In genomic region chr5:76493190-76493837, GRCh38 we compare ENCODE assay signal across 21 cellular contexts.
"Had no signal": no experiment of that assay in that cellular context is flagged by ENCODE, and none has a peak within 500 bp of the region (broad histone marks: within the 10 kb centered on the region; RNA-seq: fewer than 3 reads in every experiment).

No MANE protein-coding gene starts in this region.

- H3K4me1 ChIP-seq: gastrocnemius medialis, prostate gland, upper lobe of left lung had no signal

- H3K4me3 ChIP-seq: gastrocnemius medialis, heart right ventricle, prostate gland, smooth muscle cell, upper lobe of left lung had no signal

- H3K27ac ChIP-seq: brain microvascular endothelial cell, gastrocnemius medialis, heart right ventricle, prostate gland, upper lobe of left lung had no signal

- H3K27ac Mint-ChIP-seq: activated CD4-positive, alpha-beta T cell treated with anti-CD3 and anti-CD28 coated beads, Interleukin-2, amount 10 ng/mL, durations not matched to agents 24 days and 14 days; activated CD8-positive, alpha-beta T cell treated with anti-CD3 and anti-CD28 coated beads, Interleukin-2, amount 10 ng/mL, durations not matched to agents 7 days and 5 days; activated naive CD8-positive, alpha-beta T cell treated with anti-CD3 and anti-CD28 coated beads for 36 hours; T-helper 2 cell treated with Interferon-gamma antibody and Interleukin-4, amounts not matched to agents 5 μg/mL and 100 μg/mL, for 36 hours had no signal

- H3K27me3 Mint-ChIP-seq: activated CD4-positive, alpha-beta T cell treated with anti-CD3 and anti-CD28 coated beads, Interleukin-2, amount 10 ng/mL, durations not matched to agents 24 days and 14 days; activated naive CD8-positive, alpha-beta T cell treated with anti-CD3 and anti-CD28 coated beads for 36 hours; naive thymus-derived CD8-positive, alpha-beta T cell; stimulated activated naive CD8-positive, alpha-beta T cell treated with anti-CD3 and anti-CD28 coated beads, Interleukin-15, amount 100 ng/mL, for 72 hours had no signal

- H3K36me3 ChIP-seq: brain microvascular endothelial cell, gastrocnemius medialis, heart right ventricle, prostate gland, upper lobe of left lung had no signal

- ATAC-seq: activated CD8-positive, alpha-beta T cell treated with anti-CD3 and anti-CD28 coated beads, Interleukin-2, amount 10 ng/mL, durations not matched to agents 7 days and 5 days; gastrocnemius medialis; heart right ventricle; naive thymus-derived CD8-positive, alpha-beta T cell; right cardiac atrium; stimulated activated naive CD8-positive, alpha-beta T cell treated with anti-CD3 and anti-CD28 coated beads, Interleukin-15, amount 100 ng/mL, for 72 hours had no signal

- H3K27me3 ChIP-seq: brain microvascular endothelial cell, gastrocnemius medialis, upper lobe of left lung had no signal

- H3K9me3 Mint-ChIP-seq: activated CD4-positive, alpha-beta T cell treated with anti-CD3 and anti-CD28 coated beads, Interleukin-2, amount 10 ng/mL, durations not matched to agents 24 days and 14 days; activated naive CD8-positive, alpha-beta T cell treated with anti-CD3 and anti-CD28 coated beads for 36 hours; naive thymus-derived CD8-positive, alpha-beta T cell; stimulated activated naive CD8-positive, alpha-beta T cell treated with anti-CD3 and anti-CD28 coated beads, Interleukin-15, amount 100 ng/mL, for 72 hours; T-helper 2 cell treated with Interferon-gamma antibody and Interleukin-4, amounts not matched to agents 5 μg/mL and 100 μg/mL, for 36 hours had no signal

- H3K9me3 ChIP-seq: gastrocnemius medialis, heart right ventricle, prostate gland, upper lobe of left lung had no signal

- H3K4me3 Mint-ChIP-seq: activated CD4-positive, alpha-beta T cell treated with anti-CD3 and anti-CD28 coated beads, Interleukin-2, amount 10 ng/mL, durations not matched to agents 24 days and 14 days; activated CD8-positive, alpha-beta T cell treated with anti-CD3 and anti-CD28 coated beads, Interleukin-2, amount 10 ng/mL, durations not matched to agents 7 days and 5 days; activated naive CD8-positive, alpha-beta T cell treated with anti-CD3 and anti-CD28 coated beads for 36 hours; naive thymus-derived CD8-positive, alpha-beta T cell; stimulated activated naive CD8-positive, alpha-beta T cell treated with anti-CD3 and anti-CD28 coated beads, Interleukin-15, amount 100 ng/mL, for 72 hours; T-helper 2 cell treated with Interferon-gamma antibody and Interleukin-4, amounts not matched to agents 5 μg/mL and 100 μg/mL, for 36 hours had no signal

- DNase-seq: activated CD4-positive, alpha-beta T cell treated with anti-CD3 and anti-CD28 coated beads, Interleukin-2, amount 10 ng/mL, durations not matched to agents 24 days and 14 days; activated CD4-positive, CD25-positive, alpha-beta regulatory T cell; activated CD8-positive, alpha-beta memory T cell treated with anti-CD3 and anti-CD28 coated beads, Interleukin-2, amount 50 U/mL, for 4 hours; activated CD8-positive, alpha-beta T cell treated with anti-CD3 and anti-CD28 coated beads, Interleukin-2, amount 10 ng/mL, durations not matched to agents 7 days and 5 days; activated gamma-delta T cell; activated naive CD8-positive, alpha-beta T cell treated with anti-CD3 and anti-CD28 coated beads for 36 hours; activated T-cell treated with anti-CD3 and anti-CD28 coated beads, Interleukin-2, amount 50 U/mL, for 48 hours; anterior cingulate cortex; brain microvascular endothelial cell; cerebellar nuclear complex; dermis blood vessel endothelial cell; gastrocnemius medialis; heart right ventricle; naive thymus-derived CD8-positive, alpha-beta T cell; right cardiac atrium; stimulated activated naive CD8-positive, alpha-beta T cell treated with anti-CD3 and anti-CD28 coated beads, Interleukin-15, amount 100 ng/mL, for 72 hours; SW 1271; upper lobe of left lung had no signal
